ENCODE assay signal across 1 cellular context in genomic region chr1:161153682-161154337, GRCh38.
TF ChIP-seq lines count a peak whose summit lies in the region.

TSS of gene UFC1 (plus strand) at chr1:161153978. CDS start at chr1:161153998, 20 bp downstream.

TF ChIP-seq in GM12878, 131 proteins besides CTCF, POLR2A, EP300 and RAD21 (continued from another document and continues in another):
- TF ChIP-seq ZBTB4 (CRISPR knock-in tag; IDR thresholded peaks at IDR 0.05) (no peak), USF2 (IDR thresholded peaks at IDR 0.05; ENCODE audit: borderline replicate concordance, low read depth, low read length) (no peak), SREBF1 (IDR thresholded peaks at IDR 0.05; ENCODE audit: low read length) (no peak), ELK1 (IDR thresholded peaks at IDR 0.05; ENCODE audit: low read depth, low read length) (peak; percentile 65), NR2C2 (IDR thresholded peaks at IDR 0.05; ENCODE audit: borderline replicate concordance, control insufficient read depth, insufficient read length, low read depth) (no peak), BRCA1 (IDR thresholded peaks at IDR 0.05; ENCODE audit: low read depth, low read length) (no peak), HDGF (IDR thresholded peaks at IDR 0.05) (no peak), NFYA (IDR thresholded peaks at IDR 0.05; ENCODE audit: borderline replicate concordance, low read depth, low read length) (no peak), EZH2 (IDR thresholded peaks at IDR 0.05; ENCODE audit: borderline replicate concordance, control insufficient read depth, low read depth, low read length) (no peak), POU2F2 (IDR thresholded peaks at IDR 0.05; ENCODE audit: borderline replicate concordance, low read depth, low read length) (peak; percentile 71; the same call in 2 of the 3 replicates), HDAC2 (IDR thresholded peaks at IDR 0.05) (no peak), SIN3A (IDR thresholded peaks at IDR 0.05; ENCODE audit: low read depth, low read length) (peak; percentile 87), PRDM15 (CRISPR knock-in tag; IDR thresholded peaks at IDR 0.05) (no peak), REST (IDR thresholded peaks at IDR 0.05; ENCODE audit: low read depth, low read length) (0 out of 2 replicates have a peak, but pooled peaks have one; percentile 5), MEF2A (IDR thresholded peaks at IDR 0.05; ENCODE audit: insufficient read depth, low read depth, low read length) (no peak), ZNF384 (IDR thresholded peaks at IDR 0.05; ENCODE audit: borderline replicate concordance, low read depth, low read length) (no peak), CHD2 (IDR thresholded peaks at IDR 0.05; ENCODE audit: borderline replicate concordance, low read depth, low read length) (peak; percentile 90), MXI1 (IDR thresholded peaks at IDR 0.05; ENCODE audit: low read depth, low read length) (no peak; the same call in 1 of the 2 replicates), EED (IDR thresholded peaks at IDR 0.05; ENCODE audit: low read depth) (no peak), PML (IDR thresholded peaks at IDR 0.05; ENCODE audit: low read length) (peak; percentile 95), NR2C1 (IDR thresholded peaks at IDR 0.05) (peak; percentile 79), POLR2AphosphoS5 (IDR thresholded peaks at IDR 0.05; ENCODE audit: low read length) (peak; percentile 98), NKRF (conservative IDR thresholded peaks at IDR 0.05) (peak; percentile 46; the same call in 1 of the 2 replicates), TCF7 (IDR thresholded peaks at IDR 0.05; ENCODE audit: borderline replicate concordance) (no peak), KLF5 (IDR thresholded peaks at IDR 0.05; ENCODE audit: partially characterized antibody) (no peak), NRF1 (conservative IDR thresholded peaks at IDR 0.05; ENCODE audit: low read depth, low read length) (no peak), TBL1XR1 (IDR thresholded peaks at IDR 0.05; ENCODE audit: low read depth, low read length) (0 out of 2 replicates have a peak, but pooled peaks have one; percentile 44), ATF7 (IDR thresholded peaks at IDR 0.05; ENCODE audit: low read depth) (peak; percentile 78), JUNB (IDR thresholded peaks at IDR 0.05) (no peak), CBX5 (IDR thresholded peaks at IDR 0.05; ENCODE audit: low read depth) (no peak), FOXM1 (IDR thresholded peaks at IDR 0.05; ENCODE audit: low read depth, low read length) (no peak), ZNF217 (IDR thresholded peaks at IDR 0.05) (no peak), SPI1 (IDR thresholded peaks at IDR 0.05; ENCODE audit: borderline replicate concordance, insufficient read depth, low read depth, low read length) (peak; percentile 66), FOXK2 (IDR thresholded peaks at IDR 0.05) (peak; percentile 55), MYC (IDR thresholded peaks at IDR 0.05; ENCODE audit: insufficient read depth, insufficient read length, insufficient replicate concordance, low read length, severe bottlenecking) (peak; percentile 64), IKZF1 (conservative IDR thresholded peaks at IDR 0.05) (peak; percentile 69; the same call in 1 of the 2 replicates), SKIL (IDR thresholded peaks at IDR 0.05; ENCODE audit: low read depth, poor library complexity, severe bottlenecking) (peak; percentile 42), RELA (IDR thresholded peaks at IDR 0.05; ENCODE audit: borderline replicate concordance, partially characterized antibody) (peak; percentile 74), STAT1 (conservative IDR thresholded peaks at IDR 0.05) (no peak), ZNF207 (IDR thresholded peaks at IDR 0.05; ENCODE audit: borderline replicate concordance) (peak; percentile 87; the same call in 1 of the 2 replicates), RB1 (IDR thresholded peaks at IDR 0.05; ENCODE audit: borderline replicate concordance) (peak; percentile 79; the same call in 1 of the 2 replicates), SREBF2 (IDR thresholded peaks at IDR 0.05; ENCODE audit: low read length) (no peak), HCFC1 (IDR thresholded peaks at IDR 0.05; ENCODE audit: low read length) (peak; percentile 77), CEBPB (IDR thresholded peaks at IDR 0.05; ENCODE audit: borderline replicate concordance in 1 of 2, low read depth in 2 of 2, low read length in 2 of 2) (no peak), LARP7 (IDR thresholded peaks at IDR 0.05) (no peak)
